In genomic region chr22:36298118-36298517, GRCh38 we compare ENCODE assay signal across 1 cellular context.
TF ChIP-seq lines count a peak whose summit lies in the region.

No MANE protein-coding gene starts in this region.

TF ChIP-seq in GM12878, 131 proteins besides CTCF, POLR2A, EP300 and RAD21:
- no peak for TF ChIP-seq ATF3 (IDR thresholded peaks at IDR 0.05; ENCODE audit: borderline replicate concordance, extremely low read depth, low read depth, low read length)
- TF ChIP-seq IRF5 (IDR thresholded peaks at IDR 0.05; ENCODE audit: borderline replicate concordance): no peak
- TF ChIP-seq RELA (IDR thresholded peaks at IDR 0.05; ENCODE audit: borderline replicate concordance, partially characterized antibody): no peak
- no peak for TF ChIP-seq CBX5 (IDR thresholded peaks at IDR 0.05; ENCODE audit: low read depth)
- TF ChIP-seq E4F1 (IDR thresholded peaks at IDR 0.05; ENCODE audit: borderline replicate concordance, partially characterized antibody): no peak
- TF ChIP-seq ATF2 (IDR thresholded peaks at IDR 0.05; ENCODE audit: low read length): no peak
- TF ChIP-seq NR2F1 (conservative IDR thresholded peaks at IDR 0.05): no peak
- no peak for TF ChIP-seq HSF1 (IDR thresholded peaks at IDR 0.05; ENCODE audit: low read depth, low read length)
- no peak for TF ChIP-seq HCFC1 (IDR thresholded peaks at IDR 0.05; ENCODE audit: low read length)
- TF ChIP-seq CREM (IDR thresholded peaks at IDR 0.05; ENCODE audit: low read depth): no peak
- no peak for TF ChIP-seq SIX5 (IDR thresholded peaks at IDR 0.05; ENCODE audit: low read depth, low read length, severe bottlenecking)
- TF ChIP-seq RB1 (IDR thresholded peaks at IDR 0.05; ENCODE audit: borderline replicate concordance): no peak
- TF ChIP-seq RUNX3 (IDR thresholded peaks at IDR 0.05; ENCODE audit: low read length): no peak
- no peak for TF ChIP-seq TCF12 (IDR thresholded peaks at IDR 0.05; ENCODE audit: low read depth, low read length)
- TF ChIP-seq EED (IDR thresholded peaks at IDR 0.05; ENCODE audit: low read depth): no peak
- no peak for TF ChIP-seq GABPA (IDR thresholded peaks at IDR 0.05; ENCODE audit: low read depth)
- TF ChIP-seq RBBP5 (conservative IDR thresholded peaks at IDR 0.05): no peak
- TF ChIP-seq ZBTB33 (IDR thresholded peaks at IDR 0.05): no peak
- no peak for TF ChIP-seq PBX3 (IDR thresholded peaks at IDR 0.05; ENCODE audit: insufficient replicate concordance, low read depth, low read length)
